12 cellular contexts compared by ENCODE assay signal in genomic region chr7:50633414-50633710, GRCh38.
DNase-seq lines count a peak whose midpoint lies in the region; ATAC-seq lines count a peak whose summit lies in the region.
"Had no signal": no experiment of that assay in that cellular context is flagged by ENCODE, and none has a peak within 500 bp of the region (broad histone marks: within the 10 kb centered on the region; RNA-seq: fewer than 3 reads in every experiment).

No MANE protein-coding gene starts in this region.

- ATAC-seq in left ventricle myocardium superior (no peak), GM19452 (IDR thresholded peaks at IDR 0.05; ENCODE audit: unreplicated experiment) (no peak)

- intact Hi-C loops in left ventricle myocardium superior (cut with micrococcal nuclease): no loop called here

- DNase-seq in EL (peak; percentile 31), KBM-7 (peak; percentile 3), SKM-1 (lab: John Stamatoyannopoulos, UW; ENCODE audit: unreplicated experiment) (peak; percentile 12), iris pigment epithelial cell (ENCODE audit: low read depth) (peak; percentile 49), left ventricle myocardium superior (no peak), iPS-NIHi11 (ENCODE audit: low spot score) (no peak)
- DNase-seq: C1 segment of cervical spinal cord, left lung, midbrain, NCI-H2029 treated with DMSO at 0.1 percent for 48 hours, sigmoid colon had no signal

- in situ Hi-C loops in KBM-7 (cut with MboI; ENCODE audit: low pct_unique_long_range_greater_than_20kb, low sequenced_read_pairs): no loop called here

Comparison
In these comparisons a context has a peak if more than half of its experiments do, and no peak if none do; other contexts are left out.
1. DNase-seq: peak in EL (single experiment), KBM-7 (single experiment), SKM-1 (single experiment) and iris pigment epithelial cell (single experiment); none in left ventricle myocardium superior (single experiment) and iPS-NIHi11 (single experiment).